In genomic region chr19:49514151-49514550, GRCh38 we compare ENCODE assay signal across 10 cellular contexts. TPM values are rescaled to one million over a fixed set of nuclear protein-coding genes. Genes with fewer than 3 reads are reported as not detected.
DNase-seq lines count a peak whose midpoint lies in the region; ATAC-seq lines count a peak whose summit lies in the region.
"Had no signal": no experiment of that assay in that cellular context is flagged by ENCODE, and none has a peak within 500 bp of the region (broad histone marks: within the 10 kb centered on the region; RNA-seq: fewer than 3 reads in every experiment).

No MANE protein-coding gene starts in this region.

- H3K36me3 ChIP-seq in CD8-positive, alpha-beta memory T cell (ENCODE audit: insufficient read depth, low read length): no peaks in the 10 kb centered on the region
- H3K36me3 ChIP-seq: HAP-1 had no signal

- H3K4me3 ChIP-seq in CD8-positive, alpha-beta memory T cell (ENCODE audit: low read length): peak overlapping the region; percentile 51

- H3K27me3 Mint-ChIP-seq in CD8-positive, alpha-beta memory T cell: peaks cover 0 to 2% of the 10 kb centered on the region in 2 donors
- no peaks in the 10 kb centered on the region for H3K27me3 Mint-ChIP-seq in T-cell
- no peaks in the 10 kb centered on the region for H3K27me3 Mint-ChIP-seq in memory B cell

- H3K9me3 Mint-ChIP-seq in CD8-positive, alpha-beta memory T cell: no peaks in the 10 kb centered on the region
- no peaks in the 10 kb centered on the region for H3K9me3 Mint-ChIP-seq in T-cell
- no peaks in the 10 kb centered on the region for H3K9me3 Mint-ChIP-seq in memory B cell

- no peak overlapping the region for H3K27ac ChIP-seq in CD8-positive, alpha-beta memory T cell (ENCODE audit: low read depth, low read length)
- H3K27ac ChIP-seq: foreskin keratinocyte had no signal

- no peaks in the 10 kb centered on the region for H3K9me3 ChIP-seq in CD8-positive, alpha-beta memory T cell (ENCODE audit: low read length)
- H3K9me3 ChIP-seq: HAP-1 had no signal

- peaks cover 0 to 6% (median 6%) of the 10 kb centered on the region in 3 donors for H3K36me3 Mint-ChIP-seq in CD8-positive, alpha-beta memory T cell
- no peaks in the 10 kb centered on the region for H3K36me3 Mint-ChIP-seq in T-cell
- peaks cover 3% of the 10 kb centered on the region for H3K36me3 Mint-ChIP-seq in memory B cell

- H3K4me3 Mint-ChIP-seq in CD8-positive, alpha-beta memory T cell: peak overlapping the region in 6 of 7 donors; percentile 80 to 93 (median 87)
- H3K4me3 Mint-ChIP-seq in T-cell: peak overlapping the region; percentile 74 to 91 (median 86)
- H3K4me3 Mint-ChIP-seq in memory B cell: peak overlapping the region; percentile 98

- ATAC-seq in T-cell (replicated peaks in 1 of 4): no peak
- ATAC-seq in memory B cell (ENCODE audit: low read depth): no peak
- no peak for ATAC-seq in HG03039 (IDR thresholded peaks at IDR 0.05; ENCODE audit: unreplicated experiment)

- POLR2A ChIA-PET in CD8-positive, alpha-beta memory T cell (lab: Charles Lee): interaction anchor here (1.0 to 1.8 kb wide), 2 partner anchors 13 to 55 kb away, joined by 3 to 5 read pairs; partner anchors contain the start of gene RCN3
- POLR2A ChIA-PET in T-cell (lab: Charles Lee): no interaction called here

- H3K4me1 ChIP-seq in CD8-positive, alpha-beta memory T cell (ENCODE audit: insufficient read depth, low read length): peaks cover 35% of the 10 kb centered on the region
- H3K4me1 ChIP-seq: foreskin keratinocyte, HAP-1 had no signal

- peak overlapping the region in 1 of 8 donors; percentile 67 for H3K27ac Mint-ChIP-seq in CD8-positive, alpha-beta memory T cell
- H3K27ac Mint-ChIP-seq in T-cell (peak overlapping the region in 1 of 2 donors; percentile 39), memory B cell (no peak overlapping the region)

- intact Hi-C loops in head of caudate nucleus (cut with DNase I): no loop called here

- DNase-seq in CD8-positive, alpha-beta memory T cell: no peak
- DNase-seq in T-cell (no peak), memory B cell (ENCODE audit: low spot score in 2 of 2) (no peak), NCI-H1105 treated with DMSO at 0.1 percent for 48 hours (lab: John Stamatoyannopoulos, UW) (no peak), head of caudate nucleus (no peak)
- DNase-seq: activated CD8-positive, alpha-beta memory T cell treated with anti-CD3 and anti-CD28 coated beads for 24 hours; foreskin keratinocyte; NCI-H1694 had no signal

- peaks cover 18 to 41% (median 22%) of the 10 kb centered on the region in 3 donors for H3K4me1 Mint-ChIP-seq in CD8-positive, alpha-beta memory T cell
- H3K4me1 Mint-ChIP-seq in T-cell (peaks cover 36 to 45% (median 38%) of the 10 kb centered on the region in 3 donors), memory B cell (peaks cover 30% of the 10 kb centered on the region)

- CTCF ChIA-PET in CD8-positive, alpha-beta memory T cell (lab: Charles Lee): interaction anchor here (0.9 to 2.8 kb wide), 6 partner anchors 11 to 159 kb away, joined by 3 to 11 read pairs (median 5); no protein-coding TSS in a partner anchor
- CTCF ChIA-PET in T-cell (lab: Charles Lee): no interaction called here

- no peaks in the 10 kb centered on the region for H3K27me3 ChIP-seq in CD8-positive, alpha-beta memory T cell (ENCODE audit: insufficient read depth, low read length, poor library complexity, severe bottlenecking)
- H3K27me3 ChIP-seq: foreskin keratinocyte had no signal

RNA-seq across cellular contexts. Expression of gene FCGRT, which starts 1.7 kb away (rescaled TPM):
- total RNA-seq in CD8-positive, alpha-beta memory T cell: 10 to 100 TPM; 16.2 to 16.3 TPM
- polyA plus RNA-seq in CD8-positive, alpha-beta memory T cell: 52.4 TPM
- total RNA-seq in T-cell: 10 to 100 TPM; 20.3 to 41.5 (median 26.4) TPM

RNA-seq across cellular contexts. Expression of gene RCN3, which starts 13.7 kb away (rescaled TPM):
- total RNA-seq in CD8-positive, alpha-beta memory T cell: 1 to 10 TPM; 1.4 to 1.7 TPM
- 2.1 TPM for polyA plus RNA-seq in CD8-positive, alpha-beta memory T cell
- 1 to 10 TPM; 1.2 to 5.7 (median 1.3) TPM for total RNA-seq in T-cell

RNA-seq across cellular contexts. Expression of gene RPS11, which starts 17.9 kb away (rescaled TPM):
- 1,000 to 10,000 TPM; 2,863 to 2,871 TPM for total RNA-seq in CD8-positive, alpha-beta memory T cell
- 1,959 TPM for polyA plus RNA-seq in CD8-positive, alpha-beta memory T cell
- 1,000 to 10,000 TPM; 2,401 to 3,215 (median 2,914) TPM for total RNA-seq in T-cell

RNA-seq across cellular contexts. Expression of gene RPL13A, which starts 26.7 kb away (rescaled TPM):
- total RNA-seq in CD8-positive, alpha-beta memory T cell: 1,000 to 10,000 TPM; 3,865 to 3,912 TPM
- polyA plus RNA-seq in CD8-positive, alpha-beta memory T cell: 2,679 TPM
- total RNA-seq in T-cell: 1,000 to 10,000 TPM; 5,307 to 6,396 (median 5,878) TPM

RNA-seq across cellular contexts. Expression of gene FLT3LG, which starts 40.1 kb away (rescaled TPM):
- 10 to 100 TPM; 63.9 to 71.5 TPM for total RNA-seq in CD8-positive, alpha-beta memory T cell
- polyA plus RNA-seq in CD8-positive, alpha-beta memory T cell: 148 TPM
- total RNA-seq in T-cell: 100 to 1,000 TPM; 238 to 356 (median 260) TPM
